ENCODE assay signal across 20 cellular contexts in genomic region chr14:56125772-56126411, GRCh38. TPM values are rescaled to one million over a fixed set of nuclear protein-coding genes. Genes with fewer than 3 reads are reported as not detected.
DNase-seq lines count a peak whose midpoint lies in the region; ATAC-seq and TF ChIP-seq lines count a peak whose summit lies in the region.
"Had no signal": no experiment of that assay in that cellular context is flagged by ENCODE, and none has a peak within 500 bp of the region (broad histone marks: within the 10 kb centered on the region; RNA-seq: fewer than 3 reads in every experiment).

No MANE protein-coding gene starts in this region.

- H3K27me3 ChIP-seq in endocrine pancreas (ENCODE audit: control insufficient read depth, insufficient read depth, low read length) (no peaks in the 10 kb centered on the region), right atrium auricular region (no peaks in the 10 kb centered on the region), testis (no peaks in the 10 kb centered on the region)
- H3K27me3 ChIP-seq: adrenal gland, heart left ventricle, tibial artery had no signal

- H3K9me3 ChIP-seq in endocrine pancreas (ENCODE audit: control insufficient read depth, low read length), result no peaks in the 10 kb centered on the region
- no peaks in the 10 kb centered on the region for H3K9me3 ChIP-seq in right atrium auricular region
- no peaks in the 10 kb centered on the region for H3K9me3 ChIP-seq in testis
- H3K9me3 ChIP-seq: adrenal gland, heart left ventricle, psoas muscle, tibial artery had no signal

- intact Hi-C loops in testis (cut with DNase I; ENCODE audit: low total_unique reads), result no loop called here

- TF ChIP-seq POLR2A in testis (IDR thresholded peaks at IDR 0.05), result no peak

- no peak overlapping the region for H3K27ac ChIP-seq in right atrium auricular region
- H3K27ac ChIP-seq in testis, result no peak overlapping the region
- H3K27ac ChIP-seq: adrenal gland, heart left ventricle, psoas muscle, tibial artery had no signal

- DNase-seq in NCI-H748 (lab: John Stamatoyannopoulos, UW; ENCODE audit: unreplicated experiment) (peak; percentile 75), NCI-H748 treated with DMSO at 0.1 percent for 48 hours (lab: John Stamatoyannopoulos, UW) (no peak), NCI-H510A (lab: John Stamatoyannopoulos, UW) (peak; percentile 37), right atrium auricular region (ENCODE audit: low spot score) (no peak), testis (no peak)
- DNase-seq: activated B cell treated with CpG ODN at 0.5 μM for 24 hours; adrenal gland; central memory CD4-positive, alpha-beta T cell; effector CD4-positive, alpha-beta T cell; heart left ventricle; OCI-M1; psoas muscle; T-helper 2 cell; tibial artery had no signal

- no peak for ATAC-seq in HG03135 (IDR thresholded peaks at IDR 0.05; ENCODE audit: unreplicated experiment)
- ATAC-seq in GM18868 (IDR thresholded peaks at IDR 0.05; ENCODE audit: unreplicated experiment), result no peak
- ATAC-seq: activated T-helper 17 cell treated with anti-CD3 and anti-CD28 coated beads, Interleukin-2, amount 50 U/mL, for 72 hours; heart left ventricle; natural killer cell treated with Interleukin-12 subunit alpha and Interleukin-12 subunit beta and Interleukin-15 and Interleukin-18, amount 100 ng/mL, for 72 hours; psoas muscle; stimulated activated effector memory CD8-positive, alpha-beta T cell treated with anti-CD3 and anti-CD28 coated beads, Interleukin-12 subunit alpha, Interleukin-12 subunit beta, amount 100 ng/mL, for 72 hours had no signal

- no peaks in the 10 kb centered on the region for H3K36me3 ChIP-seq in endocrine pancreas (ENCODE audit: control insufficient read depth, insufficient read depth, low read length)
- H3K36me3 ChIP-seq in right atrium auricular region, result no peaks in the 10 kb centered on the region
- H3K36me3 ChIP-seq in testis (ENCODE audit: low read depth, missing control alignments), result no peaks in the 10 kb centered on the region
- H3K36me3 ChIP-seq: adrenal gland, heart left ventricle, tibial artery had no signal

- H3K4me1 ChIP-seq in endocrine pancreas (ENCODE audit: control insufficient read depth, insufficient read depth, low read length), result peaks cover 19% of the 10 kb centered on the region
- peaks cover 0 to 20% of the 10 kb centered on the region in 2 donors for H3K4me1 ChIP-seq in right atrium auricular region
- peaks cover 39% of the 10 kb centered on the region for H3K4me1 ChIP-seq in testis
- H3K4me1 ChIP-seq: adrenal gland, psoas muscle had no signal

- TF ChIP-seq CTCF in right atrium auricular region (IDR thresholded peaks at IDR 0.05) (no peak), testis (IDR thresholded peaks at IDR 0.05) (no peak)

- peak overlapping the region; percentile 26 for H3K9ac ChIP-seq in endocrine pancreas (ENCODE audit: control insufficient read depth, insufficient read depth, low read length)

- H3K4me3 ChIP-seq in endocrine pancreas (ENCODE audit: control insufficient read depth, insufficient read depth, low read length) (peak overlapping the region; percentile 48), right atrium auricular region (no peak overlapping the region), testis (no peak overlapping the region)
- H3K4me3 ChIP-seq: adrenal gland, heart left ventricle, psoas muscle, tibial artery had no signal

- 96 to 99% methylated on average over 7 of the region's 7 CpGs for WGBS in testis, 2 donors

RNA-seq across cellular contexts. Expression of gene PELI2, which starts 7.7 kb away (rescaled TPM):
- total RNA-seq in right atrium auricular region (1 to 10 TPM; 4.4 to 7.0 TPM), testis (10 to 100 TPM; 27.6 to 32.5 TPM)
- polyA plus RNA-seq in testis (ENCODE audit: insufficient read depth, low read depth, low replicate concordance), result 14.5 TPM

Comparison
In these comparisons a context has a peak if more than half of its experiments do, and no peak if none do; other contexts are left out.
1. DNase-seq: peak in NCI-H748 (single experiment) and NCI-H510A (single experiment); none in NCI-H748 treated with DMSO at 0.1 percent for 48 hours (single experiment), right atrium auricular region (single experiment) and testis (single experiment).